Comparison of ENCODE assay signal across 16 cellular contexts in the genomic region with DNA sequence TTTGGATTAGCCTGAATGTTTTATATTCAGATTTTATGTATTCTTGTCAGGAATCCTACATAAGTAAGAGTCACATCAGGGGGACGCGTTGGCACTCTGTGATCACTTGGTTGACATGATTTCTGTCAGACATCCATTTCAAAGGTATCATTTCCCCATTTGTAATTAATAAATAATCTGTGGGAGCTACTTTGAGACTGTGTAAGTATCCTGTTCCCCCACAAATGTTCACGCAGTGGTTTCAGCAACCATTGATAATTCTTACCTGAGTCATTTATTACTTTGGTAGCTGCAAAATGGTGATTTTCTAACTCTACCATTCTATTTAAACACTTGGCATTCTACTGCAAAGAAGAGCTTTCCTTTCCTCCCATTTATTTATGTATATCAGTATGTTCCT.
"Had no signal": no experiment of that assay in that cellular context is flagged by ENCODE, and none has a peak within 500 bp of the region (broad histone marks: within the 10 kb centered on the region; RNA-seq: fewer than 3 reads in every experiment).

No MANE protein-coding gene starts in this region.

- H3K27me3 ChIP-seq: dorsolateral prefrontal cortex, gastrocnemius medialis, heart left ventricle, transverse colon had no signal

- H3K36me3 ChIP-seq: gastrocnemius medialis, heart left ventricle, transverse colon had no signal

- H3K4me1 ChIP-seq: gastrocnemius medialis, transverse colon had no signal

- H3K4me3 ChIP-seq: dorsolateral prefrontal cortex, gastrocnemius medialis, heart left ventricle, transverse colon had no signal

- DNase-seq: activated CD4-positive, alpha-beta T cell treated with anti-CD3 and anti-CD28 coated beads for 4 hours; activated CD8-positive, alpha-beta memory T cell treated with anti-CD3 and anti-CD28 coated beads, Interleukin-2, amount 50 U/mL, for 4 hours; activated CD8-positive, alpha-beta T cell treated with anti-CD3 and anti-CD28 coated beads, Interleukin-2, amount 10 ng/mL, durations not matched to agents 7 days and 5 days; activated effector memory CD4-positive, alpha-beta T cell treated with anti-CD3 and anti-CD28 coated beads, Interleukin-2, amount 50 U/mL, for 16 hours; activated T-cell treated with anti-CD3 and anti-CD28 coated beads, Interleukin-2, amount 50 U/mL, for 48 hours; amniotic stem cell; dorsolateral prefrontal cortex; erythroblast; gastrocnemius medialis; heart left ventricle; immature natural killer cell; mesenchymal stem cell; naive thymus-derived CD8-positive, alpha-beta T cell; stimulated activated naive CD8-positive, alpha-beta T cell treated with anti-CD3 and anti-CD28 coated beads, Interleukin-15, Interleukin-2, amounts not matched to agents 100 U/mL and 50 U/mL, for 24 hours; transverse colon had no signal

- H3K27ac ChIP-seq: dorsolateral prefrontal cortex, gastrocnemius medialis, heart left ventricle, transverse colon had no signal

- ATAC-seq: activated CD8-positive, alpha-beta T cell treated with anti-CD3 and anti-CD28 coated beads, Interleukin-2, amount 10 ng/mL, durations not matched to agents 7 days and 5 days; gastrocnemius medialis; heart left ventricle; naive thymus-derived CD8-positive, alpha-beta T cell; stimulated activated naive CD8-positive, alpha-beta T cell treated with anti-CD3 and anti-CD28 coated beads, Interleukin-15, Interleukin-2, amounts not matched to agents 100 U/mL and 50 U/mL, for 24 hours; WTC11 had no signal

- H3K9me3 ChIP-seq: gastrocnemius medialis, heart left ventricle, transverse colon had no signal
